ENCODE assay signal across 8 cellular contexts in genomic region chr18:61892683-61893303, GRCh38. TPM values are rescaled to one million over a fixed set of nuclear protein-coding genes. Genes with fewer than 3 reads are reported as not detected.
DNase-seq lines count a peak whose midpoint lies in the region; TF ChIP-seq lines count a peak whose summit lies in the region.

RNF152 (minus strand) TSS chr18:61893007; CDS start chr18:61816463, 76,544 bp downstream.

- DNase-seq in A673 (ENCODE audit: low spot score), result peak; percentile 40
- DNase-seq in HL-60 (ENCODE audit: low read depth in 1 of 2, low spot score in 1 of 2), result no peak
- peak in 1 of 2 donors; percentile 64 for DNase-seq in dermis microvascular lymphatic vessel endothelial cell (ENCODE audit: low read depth in 2 of 2)
- DNase-seq in stimulated activated CD8-positive, alpha-beta memory T cell treated with anti-CD3 and anti-CD28 coated beads, Interleukin-4, amount 100 ng/mL, for 24 hours (ENCODE audit: low read depth), result peak; percentile 6
- DNase-seq in OCI-M2 (lab: John Stamatoyannopoulos, UW; ENCODE audit: unreplicated experiment), result no peak
- DNase-seq in cortex of kidney (lab: John Stamatoyannopoulos, UW), result no peak

- intact Hi-C loops in A673 (cut with micrococcal nuclease; ENCODE audit: unreplicated experiment), result loop anchor here (2.0 kb wide), 1 partner anchor 310 kb away; no protein-coding TSS in a partner anchor

- TF ChIP-seq CTCF in A673 (conservative IDR thresholded peaks at IDR 0.05; ENCODE audit: low read depth, low read length), result peak; percentile 21; the same call in 1 of the 2 replicates
- TF ChIP-seq CTCF in HL-60 (IDR thresholded peaks at IDR 0.05; ENCODE audit: insufficient read depth, low read length), result no peak
- TF ChIP-seq CTCF in WI38 (IDR thresholded peaks at IDR 0.05; ENCODE audit: low read depth, low read length), result no peak
- peak; percentile 9 for TF ChIP-seq CTCF in liver (IDR thresholded peaks at IDR 0.05; ENCODE audit: low read depth, low read length, missing input control)

- POLR2A ChIA-PET in A673 (lab: Charles Lee; ENCODE audit: low non-redundant PET), result no interaction called here

- WGBS in liver, result 4% methylated on average over 28 of the region's 28 CpGs

- H3K4me1 ChIP-seq in A673 (ENCODE audit: insufficient read depth, low read length, poor library complexity, severe bottlenecking) (no peaks in the 10 kb centered on the region), liver (ENCODE audit: control insufficient read depth in 4 of 4, insufficient read depth in 4 of 4, low read length in 3 of 4) (peaks cover 0 to 18% (median 12%) of the 10 kb centered on the region in 4 donors)

- H3K9ac ChIP-seq in liver (ENCODE audit: low read depth in 1 of 2, low read length in 2 of 2), result peak within 1 kb of the TSS; percentile 75 to 91

- TF ChIP-seq RAD21 in liver (IDR thresholded peaks at IDR 0.05), result peak; percentile 26 to 44

- H3K4me3 ChIP-seq in A673 (ENCODE audit: low read depth, low read length, poor library complexity, severe bottlenecking), result peak within 1 kb of the TSS; percentile 78
- peak within 1 kb of the TSS; percentile 68 for H3K4me3 ChIP-seq in HL-60 (replicated peaks; ENCODE audit: insufficient read depth, low read length)
- H3K4me3 ChIP-seq in WI38 (ENCODE audit: low read depth, low read length), result peak within 1 kb of the TSS; percentile 91
- H3K4me3 ChIP-seq in liver (ENCODE audit: low read depth in 1 of 3, low read length in 3 of 3), result peak within 1 kb of the TSS; percentile 62 to 98 (median 67)

- BruUV-seq in A673 (replicated peaks; lab: Mats Ljungman, UMichigan), result no TSS peak

- no peak within 1 kb of the TSS for H3K27ac ChIP-seq in A673 (ENCODE audit: low read depth, low read length, poor library complexity, severe bottlenecking)
- no peak within 1 kb of the TSS for H3K27ac ChIP-seq in HL-60 (replicated peaks)
- peak within 1 kb of the TSS; percentile 49 to 80 for H3K27ac ChIP-seq in liver (ENCODE audit: low read depth in 1 of 2, low read length in 2 of 2)

- H3K36me3 ChIP-seq in A673 (ENCODE audit: insufficient read depth, low read length, poor library complexity, severe bottlenecking) (no peaks in the 10 kb centered on the region), liver (ENCODE audit: control insufficient read depth in 4 of 4, insufficient read depth in 3 of 4, low read depth in 1 of 4, low read length in 3 of 4) (peaks cover under 1 to 24% (median 8%) of the 10 kb centered on the region in 4 donors)

- no peaks in the 10 kb centered on the region for H3K9me3 ChIP-seq in A673 (ENCODE audit: low read depth, low read length, poor library complexity, severe bottlenecking)
- no peaks in the 10 kb centered on the region for H3K9me3 ChIP-seq in liver (ENCODE audit: control insufficient read depth in 4 of 4, low read length in 3 of 4)

- H3K27me3 ChIP-seq in A673 (replicated peaks; ENCODE audit: insufficient read depth, low read depth, low read length, poor library complexity) (no peaks in the 10 kb centered on the region), HL-60 (ENCODE audit: insufficient read depth, poor library complexity, severe bottlenecking) (peaks cover 63% of the 10 kb centered on the region), liver (ENCODE audit: control insufficient read depth in 4 of 4, insufficient read depth in 4 of 4, low read length in 3 of 4) (no peaks in the 10 kb centered on the region)

- CTCF ChIA-PET in A673 (lab: Charles Lee), result no interaction called here

TF ChIP-seq in liver, 16 proteins besides CTCF, POLR2A, EP300 and RAD21:
- TF ChIP-seq ATF3 (IDR thresholded peaks at IDR 0.05) (no peak), HNF4A (conservative IDR thresholded peaks at IDR 0.05) (no peak), REST (IDR thresholded peaks at IDR 0.05) (peak; percentile 54), NR2F2 (IDR thresholded peaks at IDR 0.05) (no peak), TAF1 (conservative IDR thresholded peaks at IDR 0.05) (peak; percentile 13), RXRA (IDR thresholded peaks at IDR 0.05) (peak in 1 of 2 donors; percentile 3), EGR1 (IDR thresholded peaks at IDR 0.05; ENCODE audit: low read depth in 2 of 2) (no peak), HNF4G (IDR thresholded peaks at IDR 0.05) (no peak), GABPA (IDR thresholded peaks at IDR 0.05 in 1 of 2, conservative IDR thresholded peaks at IDR 0.05 in 1 of 2) (no peak), MAX (IDR thresholded peaks at IDR 0.05) (no peak), SP1 (IDR thresholded peaks at IDR 0.05) (no peak), JUND (IDR thresholded peaks at IDR 0.05) (no peak), FOXA1 (IDR thresholded peaks at IDR 0.05) (no peak), FOXA2 (IDR thresholded peaks at IDR 0.05) (no peak), YY1 (IDR thresholded peaks at IDR 0.05) (no peak), ZBTB33 (IDR thresholded peaks at IDR 0.05) (no peak)
TF ChIP-seq in liver: peak in this region for 3.

RNA-seq across cellular contexts. Expression of gene RNF152, which starts in this region (rescaled TPM):
- total RNA-seq in A673 (2021) (3.6 and 3.8 TPM in 2 replicates), dermis microvascular lymphatic vessel endothelial cell (83.6 and 125 TPM in 2 replicates), liver (100 to 1,000 TPM in 1 of 2 donors, 1 to 10 TPM in 1; 6.8 to 115 TPM)
- 10 to 100 TPM; 10.1 to 11.2 TPM for polyA plus RNA-seq in liver

Comparison
In these comparisons a context has a peak if more than half of its experiments do, and no peak if none do; other contexts are left out.
1. DNase-seq: peak in A673 (single experiment) and stimulated activated CD8-positive, alpha-beta memory T cell treated with anti-CD3 and anti-CD28 coated beads, Interleukin-4, amount 100 ng/mL, for 24 hours (single experiment); none in HL-60 (0 of 2), OCI-M2 (single experiment) and cortex of kidney (single experiment).
2. H3K27ac ChIP-seq: peak in liver (2 of 2); none in A673 (single experiment) and HL-60 (single experiment).
3. CTCF ChIP-seq: peak in A673 (single experiment) and liver (single experiment); none in HL-60 (single experiment) and WI38 (single experiment).
4. Peak in every context shown above with its lines, with median percentiles within 50 percentile points of each other: H3K4me3 ChIP-seq.